1 cellular context compared by ENCODE assay signal in the genomic region with DNA sequence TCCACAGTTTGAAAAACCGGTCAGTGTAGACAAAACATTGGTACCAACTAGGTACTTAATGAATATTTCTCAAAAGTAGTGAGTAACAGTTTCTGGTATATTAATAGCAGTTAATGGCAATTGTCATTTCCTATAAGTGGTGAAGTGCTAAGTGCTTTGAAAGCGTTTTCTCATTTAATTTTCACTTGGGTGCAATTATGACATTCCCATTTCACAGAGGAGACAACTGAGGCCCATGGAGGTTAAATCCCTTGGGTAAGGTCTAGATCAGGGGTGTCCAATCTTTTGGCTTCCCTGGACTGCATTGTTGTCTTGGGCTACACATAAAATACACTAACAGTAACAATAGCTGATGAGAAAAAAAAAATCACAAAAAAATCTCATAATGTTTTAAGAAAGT.
TF ChIP-seq lines count a peak whose summit lies in the region.

No MANE protein-coding gene starts in this region.

TF ChIP-seq in H1, 55 proteins besides CTCF, POLR2A, EP300 and RAD21:
- no peak for TF ChIP-seq HDAC6 (IDR thresholded peaks at IDR 0.05; ENCODE audit: low read depth, low read length)
- TF ChIP-seq KDM1A (IDR thresholded peaks at IDR 0.05; ENCODE audit: borderline replicate concordance, low read length) = peak; percentile 62; the same call in 1 of the 2 replicates
- 0 out of 2 replicates have a peak, but pooled peaks have one; percentile 21 for TF ChIP-seq SP4 (IDR thresholded peaks at IDR 0.05; ENCODE audit: low read length)
TF ChIP-seq in H1: peak in this region for 2.
